Comparison of ENCODE assay signal across 8 cellular contexts in the genomic region with DNA sequence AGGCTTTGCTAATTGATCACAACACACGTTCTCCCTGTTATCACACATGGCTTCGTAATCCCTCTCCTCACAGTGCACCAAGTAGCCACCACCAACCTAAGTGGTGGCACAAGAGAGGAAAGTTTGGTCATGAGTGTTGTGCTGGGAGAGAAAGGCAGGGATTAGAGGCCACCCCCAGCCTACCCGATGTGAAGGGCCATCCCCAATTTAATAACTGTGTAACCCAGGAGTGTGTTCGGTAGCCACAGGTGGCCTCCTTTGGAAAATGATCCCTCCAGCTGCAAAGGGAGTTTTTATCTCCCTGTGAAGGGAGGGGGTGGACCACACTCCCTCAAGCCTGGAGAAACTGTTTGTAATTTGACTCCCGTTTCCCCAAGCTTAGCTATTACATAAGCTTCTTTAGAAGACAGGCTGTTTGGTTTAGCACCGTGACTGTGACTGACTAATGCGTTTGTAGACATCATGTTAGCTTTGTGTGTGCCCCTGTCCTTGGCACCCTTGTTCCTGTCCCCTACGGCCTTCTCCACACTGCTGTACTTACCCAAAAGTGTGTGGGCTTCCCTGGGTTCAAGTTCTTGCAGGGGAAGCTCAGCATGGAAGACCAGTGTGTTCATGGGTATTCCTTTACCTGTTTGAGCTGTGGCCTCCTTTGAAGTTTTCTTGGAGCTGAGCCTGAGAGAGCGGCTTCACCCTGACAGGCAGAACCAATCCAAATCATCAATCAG. TPM values are rescaled to one million over a fixed set of nuclear protein-coding genes. Genes with fewer than 3 reads are reported as not detected.
A peak's percentile ranks its signal among the peaks of the same experiment; 100 is the strongest.
DNase-seq lines count a peak whose midpoint lies in the region; ATAC-seq, FAIRE-seq and TF ChIP-seq lines count a peak whose summit lies in the region.

No MANE protein-coding gene starts in this region.

- FAIRE-seq in kidney (lab: Jason Lieb, UNC) (no peak), small intestine (lab: Jason Lieb, UNC) (no peak)

- peaks cover 11% of the 10 kb centered on the region for H3K4me1 ChIP-seq in RWPE2 (ENCODE audit: insufficient read depth, poor library complexity, severe bottlenecking)
- H3K4me1 ChIP-seq in kidney (ENCODE audit: control insufficient read depth in 1 of 2, insufficient read depth in 1 of 2, low read depth in 1 of 2, low read length in 2 of 2): peaks cover 23 to 35% of the 10 kb centered on the region in 2 donors
- peaks cover 0 to 81% (median 38%) of the 10 kb centered on the region in 12 donors for H3K4me1 ChIP-seq in heart left ventricle
- no peaks in the 10 kb centered on the region for H3K4me1 ChIP-seq in small intestine (ENCODE audit: control insufficient read depth in 2 of 2, insufficient read depth in 1 of 2, low read depth in 1 of 2, low read length in 1 of 2)

- H3K9me3 ChIP-seq in RWPE2 (ENCODE audit: severe bottlenecking) (no peaks in the 10 kb centered on the region), kidney (ENCODE audit: control insufficient read depth in 1 of 2, low read length in 2 of 2) (peaks cover 0 to 3% of the 10 kb centered on the region in 2 donors), heart left ventricle (peaks cover 0 to 7% (median 0%) of the 10 kb centered on the region in 12 donors), small intestine (ENCODE audit: control insufficient read depth, low read depth) (no peaks in the 10 kb centered on the region)

- peaks cover 8% of the 10 kb centered on the region for H3K27me3 ChIP-seq in RWPE2 (ENCODE audit: insufficient read depth, poor library complexity, severe bottlenecking)
- H3K27me3 ChIP-seq in heart left ventricle: peaks cover 0 to 4% (median 0%) of the 10 kb centered on the region in 9 donors
- H3K27me3 ChIP-seq in small intestine (ENCODE audit: control insufficient read depth in 2 of 2, insufficient read depth in 2 of 2, low read length in 2 of 2): no peaks in the 10 kb centered on the region

- no peak overlapping the region for H3K27ac ChIP-seq in RWPE2 (ENCODE audit: poor library complexity, severe bottlenecking)
- peak overlapping the region; percentile 7 to 28 for H3K27ac ChIP-seq in kidney (ENCODE audit: low read depth in 2 of 2, low read length in 2 of 2)
- H3K27ac ChIP-seq in heart left ventricle: peak overlapping the region in 1 of 12 donors; percentile 9
- H3K27ac ChIP-seq in small intestine (ENCODE audit: low read depth in 1 of 2, low read length in 1 of 2): no peak overlapping the region

- no peak for TF ChIP-seq CTCF in RWPE2 (IDR thresholded peaks at IDR 0.05; ENCODE audit: poor library complexity, severe bottlenecking)
- TF ChIP-seq CTCF in kidney (IDR thresholded peaks at IDR 0.05; ENCODE audit: borderline replicate concordance, extremely low read depth, insufficient read depth): no peak
- no peak for TF ChIP-seq CTCF in heart left ventricle (IDR thresholded peaks at IDR 0.05)

- no peaks in the 10 kb centered on the region for H3K36me3 ChIP-seq in RWPE2 (ENCODE audit: low read depth)
- H3K36me3 ChIP-seq in kidney (ENCODE audit: control insufficient read depth in 1 of 2, insufficient read depth in 2 of 2, low read length in 2 of 2): peaks cover 0 to 2% of the 10 kb centered on the region in 2 donors
- peaks cover 0 to 8% (median 0%) of the 10 kb centered on the region in 9 donors for H3K36me3 ChIP-seq in heart left ventricle
- no peaks in the 10 kb centered on the region for H3K36me3 ChIP-seq in small intestine (ENCODE audit: control insufficient read depth in 2 of 2, insufficient read depth in 2 of 2, low read length in 2 of 2)

- no peak for TF ChIP-seq RAD21 in Ishikawa (IDR thresholded peaks at IDR 0.05; ENCODE audit: low read depth)

- DNase-seq in D341Med (ENCODE audit: low spot score) (peak; percentile 66), RWPE2 (ENCODE audit: low spot score) (no peak), kidney (no peak), retina (no peak), cerebellar nuclear complex (lab: John Stamatoyannopoulos, UW) (no peak), heart left ventricle (no peak), small intestine (no peak)

- WGBS in heart left ventricle, 4 donors: 25 to 29% (median 27%) methylated on average over 9 of the region's 9 CpGs
- 27 to 37% (median 33%) methylated on average over 9 of the region's 9 CpGs for WGBS in small intestine, 3 donors

- H3K9ac ChIP-seq in kidney (ENCODE audit: low read length in 2 of 2): no peak overlapping the region

- no peak for TF ChIP-seq POLR2A in heart left ventricle (IDR thresholded peaks at IDR 0.05)

- intact Hi-C loops in kidney (cut with DNase I): no loop called here
- intact Hi-C loops in heart left ventricle (cut with DNase I): loop anchor here in 2 of 10 donors (5.0 kb wide), 2 partner anchors 46 to 51 kb away; no protein-coding TSS in a partner anchor

- no peak for TF ChIP-seq EP300 in Ishikawa (IDR thresholded peaks at IDR 0.05; ENCODE audit: borderline replicate concordance)

- ATAC-seq in RWPE2 (ENCODE audit: low read depth): peak; percentile 96
- ATAC-seq in heart left ventricle: no peak

- H3K4me3 ChIP-seq in RWPE2 (ENCODE audit: severe bottlenecking): no peak overlapping the region
- no peak overlapping the region for H3K4me3 ChIP-seq in kidney (ENCODE audit: low read length in 2 of 2)
- H3K4me3 ChIP-seq in heart left ventricle: no peak overlapping the region
- no peak overlapping the region for H3K4me3 ChIP-seq in small intestine (ENCODE audit: low read depth in 1 of 2, low read length in 2 of 2)

TF ChIP-seq in Ishikawa, 13 proteins besides CTCF, POLR2A, EP300 and RAD21:
- TF ChIP-seq CEBPB (IDR thresholded peaks at IDR 0.05) (0 out of 2 replicates have a peak, but pooled peaks have one; percentile 37), EGR1 (IDR thresholded peaks at IDR 0.05) (no peak), ZBTB7A (IDR thresholded peaks at IDR 0.05; ENCODE audit: low read depth) (no peak), TAF1 (IDR thresholded peaks at IDR 0.05; ENCODE audit: low read depth) (no peak), NFIC (IDR thresholded peaks at IDR 0.05) (no peak)
- TF ChIP-seq, protein P1, sequence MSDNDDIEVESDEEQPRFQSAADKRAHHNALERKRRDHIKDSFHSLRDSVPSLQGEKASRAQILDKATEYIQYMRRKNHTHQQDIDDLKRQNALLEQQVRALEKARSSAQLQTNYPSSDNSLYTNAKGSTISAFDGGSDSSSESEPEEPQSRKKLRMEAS (IDR thresholded peaks at IDR 0.05): no peak

RNA-seq across cellular contexts. Expression of a gene that starts 20.6 kb away (rescaled TPM):
- total RNA-seq in kidney (29.4 TPM), heart left ventricle (10 to 100 TPM in 1 of 9 donors, 1 to 10 TPM in 8; 3.4 to 11.8 (median 6.9) TPM)
- polyA plus RNA-seq in kidney (ENCODE audit: insufficient read depth, low read depth, low replicate concordance) (11.5 TPM), heart left ventricle (10 to 100 TPM in 1 of 2 donors, 1 to 10 TPM in 1; 1.9 to 12.2 TPM), small intestine (10 to 100 TPM in 1 of 3 donors, 1 to 10 TPM in 1, under 1 TPM in 1; 0.89 to 11.9 (median 5.1) TPM)

Comparison
In these comparisons a context has a peak if more than half of its experiments do, and no peak if none do; other contexts are left out.
1. H3K27ac ChIP-seq: peak in kidney (2 of 2); none in RWPE2 (single experiment) and small intestine (0 of 2).